Comparison of ENCODE assay signal across 8 cellular contexts in genomic region chr1:178192686-178193085, GRCh38.
DNase-seq lines count a peak whose midpoint lies in the region; ATAC-seq and TF ChIP-seq lines count a peak whose summit lies in the region.

No MANE protein-coding gene starts in this region.

- intact Hi-C loops in posterior vena cava (cut with DNase I) = no loop called here

- peak overlapping the region; percentile 91 for H3K27ac Mint-ChIP-seq in chondrocyte (ENCODE audit: unreplicated experiment)

- H3K4me1 Mint-ChIP-seq in chondrocyte (ENCODE audit: low read depth) = peaks cover 66% of the 10 kb centered on the region

- H3K4me1 ChIP-seq in BLaER1 = peaks cover 9% of the 10 kb centered on the region

- no peaks in the 10 kb centered on the region for H3K36me3 Mint-ChIP-seq in chondrocyte (ENCODE audit: low read depth)

- peak overlapping the region; percentile 49 for H3K4me2 ChIP-seq in BLaER1

- no peaks in the 10 kb centered on the region for H3K9me3 ChIP-seq in BLaER1

- peak overlapping the region; percentile 59 for H3K4me3 Mint-ChIP-seq in chondrocyte (ENCODE audit: unreplicated experiment)

- no peak overlapping the region for H3K9ac ChIP-seq in BLaER1

- H3K36me3 ChIP-seq in BLaER1 = no peaks in the 10 kb centered on the region

- no peaks in the 10 kb centered on the region for H3K9me3 Mint-ChIP-seq in chondrocyte (ENCODE audit: low read depth)

- H3K27me3 Mint-ChIP-seq in chondrocyte (ENCODE audit: low read depth) = no peaks in the 10 kb centered on the region

- TF ChIP-seq CTCF in chondrocyte (IDR thresholded peaks at IDR 0.05) = no peak

- ATAC-seq in HG03139 (IDR thresholded peaks at IDR 0.05; ENCODE audit: unreplicated experiment) (no peak), GM18517 (IDR thresholded peaks at IDR 0.05; ENCODE audit: unreplicated experiment) (no peak)

- no peak overlapping the region for H3K27ac ChIP-seq in BLaER1

- DNase-seq in NCI-H226 (peak; percentile 97), chondrocyte (ENCODE audit: low spot score) (no peak), lung microvascular endothelial cell (ENCODE audit: low read depth in 2 of 2) (peak; percentile 55 to 98), posterior vena cava (ENCODE audit: low spot score) (no peak), inferior parietal cortex (ENCODE audit: extremely low spot score) (no peak)

- no peak overlapping the region for H3K4me3 ChIP-seq in BLaER1

- H3K27me3 ChIP-seq in BLaER1 = no peaks in the 10 kb centered on the region

- H4K20me1 ChIP-seq in BLaER1 = no peaks in the 10 kb centered on the region

Comparison
In these comparisons a context has a peak if more than half of its experiments do, and no peak if none do; other contexts are left out.
1. DNase-seq: peak in NCI-H226 (single experiment) and lung microvascular endothelial cell (2 of 2); none in chondrocyte (single experiment), posterior vena cava (single experiment) and inferior parietal cortex (single experiment).